ENCODE assay signal across 8 cellular contexts in genomic region chr10:60943372-60944158, GRCh38. TPM values are rescaled to one million over a fixed set of nuclear protein-coding genes. Genes with fewer than 3 reads are reported as not detected.
DNase-seq lines count a peak whose midpoint lies in the region; ATAC-seq lines count a peak whose summit lies in the region.

No MANE protein-coding gene starts in this region.

- H2BK15ac ChIP-seq in neuronal stem cell (ENCODE audit: low read length) = peak overlapping the region; percentile 81

- H3K18ac ChIP-seq in neuronal stem cell (ENCODE audit: low read length) = peak overlapping the region; percentile 94

- H3K4me1 ChIP-seq in neuronal stem cell (ENCODE audit: control insufficient read depth in 2 of 2, insufficient read depth in 1 of 2, low read depth in 1 of 2, low read length in 2 of 2) = peaks cover 10 to 15% of the 10 kb centered on the region in 2 donors

- WGBS in neuronal stem cell (ENCODE audit: extremely low coverage in 2 of 2, insufficient read length in 2 of 2, insufficient replicate concordance in 1 of 2), 2 donors = no CpG with 5 or more reads among the region's 60 CpGs

- H3K9me3 Mint-ChIP-seq in activated naive CD8-positive, alpha-beta T cell treated with anti-CD3 and anti-CD28 coated beads, Interleukin-2, amount 10 ng/mL, durations not matched to agents 7 days and 5 days = no peaks in the 10 kb centered on the region

- POLR2A ChIA-PET in activated naive CD8-positive, alpha-beta T cell treated with anti-CD3 and anti-CD28 coated beads, Interleukin-2, amount 10 ng/mL, durations not matched to agents 7 days and 5 days (lab: Charles Lee) = interaction anchor here (0.5 kb wide), 1 partner anchor 679 kb away, joined by 12 read pairs; no protein-coding TSS in a partner anchor

- no peak overlapping the region for H4K8ac ChIP-seq in neuronal stem cell (ENCODE audit: low read depth, low read length)

- ATAC-seq in HG02763 (IDR thresholded peaks at IDR 0.05; ENCODE audit: unreplicated experiment) (peak; percentile 27), Right ventricle myocardium superior (ENCODE audit: poor library complexity) (peak; percentile 68)
- ATAC-seq in activated naive CD8-positive, alpha-beta T cell treated with anti-CD3 and anti-CD28 coated beads, Interleukin-2, amount 10 ng/mL, durations not matched to agents 7 days and 5 days (ENCODE audit: low read depth) = peak; percentile 40

- H2BK12ac ChIP-seq in neuronal stem cell (ENCODE audit: low read length) = no peak overlapping the region

- peak overlapping the region; percentile 85 for H3K23ac ChIP-seq in neuronal stem cell (ENCODE audit: low read depth, low read length, poor library complexity)

- DNase-seq in activated gamma-delta T cell treated with Interleukin-2 at 50 U/mL for 16 hours (peak; percentile 7), activated gamma-delta T cell (lab: John Stamatoyannopoulos, UW) (no peak), NCI-H510A treated with DMSO at 0.1 percent for 48 hours (lab: John Stamatoyannopoulos, UW) (peak; percentile 51), Right ventricle myocardium superior (peak; percentile 82), neuronal stem cell (ENCODE audit: low spot score) (peak; percentile 61)
- DNase-seq in activated naive CD8-positive, alpha-beta T cell treated with anti-CD3 and anti-CD28 coated beads, Interleukin-2, amount 10 ng/mL, durations not matched to agents 7 days and 5 days = peak; percentile 38
- DNase-seq in NK-92 treated with Interleukin-12 subunit alpha and Interleukin-12 subunit beta, amount 100 ng/mL, for 24 hours (lab: John Stamatoyannopoulos, UW) = no peak

- peaks cover 71% of the 10 kb centered on the region for H3K27me3 Mint-ChIP-seq in activated naive CD8-positive, alpha-beta T cell treated with anti-CD3 and anti-CD28 coated beads, Interleukin-2, amount 10 ng/mL, durations not matched to agents 7 days and 5 days

- H3K4me3 ChIP-seq in neuronal stem cell (ENCODE audit: low read length in 2 of 2) = peak overlapping the region; percentile 68 to 89

- H3K27me3 ChIP-seq in neuronal stem cell (ENCODE audit: control insufficient read depth in 3 of 3, insufficient read depth in 3 of 3, low read depth in 1 of 3, low read length in 3 of 3) = no peaks in the 10 kb centered on the region

- H3K4me3 Mint-ChIP-seq in activated naive CD8-positive, alpha-beta T cell treated with anti-CD3 and anti-CD28 coated beads, Interleukin-2, amount 10 ng/mL, durations not matched to agents 7 days and 5 days = peak overlapping the region; percentile 67

- intact Hi-C loops in Right ventricle myocardium superior (cut with DNase I) = no loop called here

- no peak overlapping the region for H4K91ac ChIP-seq in neuronal stem cell (ENCODE audit: low read depth, low read length, poor library complexity)

- H2AFZ ChIP-seq in neuronal stem cell (ENCODE audit: low read length) = peak overlapping the region; percentile 90

- peak overlapping the region; percentile 88 for H3K9ac ChIP-seq in neuronal stem cell (ENCODE audit: low read depth, low read length, poor library complexity)

- H2AK5ac ChIP-seq in neuronal stem cell (ENCODE audit: low read depth, low read length) = peak overlapping the region; percentile 90

- H3K4me2 ChIP-seq in neuronal stem cell (ENCODE audit: insufficient read depth, low read length, poor library complexity, severe bottlenecking) = peak overlapping the region; percentile 94

- peaks cover 1% of the 10 kb centered on the region for H3K4me1 Mint-ChIP-seq in activated naive CD8-positive, alpha-beta T cell treated with anti-CD3 and anti-CD28 coated beads, Interleukin-2, amount 10 ng/mL, durations not matched to agents 7 days and 5 days

- H3K27ac Mint-ChIP-seq in activated naive CD8-positive, alpha-beta T cell treated with anti-CD3 and anti-CD28 coated beads, Interleukin-2, amount 10 ng/mL, durations not matched to agents 7 days and 5 days = no peak overlapping the region

- no peaks in the 10 kb centered on the region for H3K79me1 ChIP-seq in neuronal stem cell (ENCODE audit: low read depth, low read length)

- H3K4ac ChIP-seq in neuronal stem cell (ENCODE audit: low read length) = peak overlapping the region; percentile 66

- H3K9me3 ChIP-seq in neuronal stem cell (replicated peaks in 1 of 2; ENCODE audit: control insufficient read depth in 2 of 2, insufficient read depth in 1 of 2, low read depth in 1 of 2, low read length in 2 of 2) = no peaks in the 10 kb centered on the region

- H3K14ac ChIP-seq in neuronal stem cell (ENCODE audit: low read length) = peak overlapping the region; percentile 99

- peak overlapping the region; percentile 99 for H2BK5ac ChIP-seq in neuronal stem cell (ENCODE audit: low read length)

- peaks cover 0 to 9% of the 10 kb centered on the region in 2 donors for H3K36me3 ChIP-seq in neuronal stem cell (replicated peaks in 1 of 2; ENCODE audit: control insufficient read depth in 2 of 2, insufficient read depth in 2 of 2, low read length in 2 of 2)

- peak overlapping the region; percentile 87 for H3K27ac ChIP-seq in neuronal stem cell (replicated peaks; ENCODE audit: low read length)

- no peaks in the 10 kb centered on the region for H3K36me3 Mint-ChIP-seq in activated naive CD8-positive, alpha-beta T cell treated with anti-CD3 and anti-CD28 coated beads, Interleukin-2, amount 10 ng/mL, durations not matched to agents 7 days and 5 days

- peak overlapping the region; percentile 91 for H2BK120ac ChIP-seq in neuronal stem cell (ENCODE audit: low read depth, low read length)

RNA-seq across cellular contexts. Expression of gene RHOBTB1, which starts 0.4 kb away (rescaled TPM):
- not detected for total RNA-seq in activated naive CD8-positive, alpha-beta T cell treated with anti-CD3 and anti-CD28 coated beads, Interleukin-2, amount 10 ng/mL, durations not matched to agents 7 days and 5 days
- total RNA-seq in Right ventricle myocardium superior = 13.0 TPM
- 16.5 TPM for polyA plus RNA-seq in neuronal stem cell (2013, experiment 1 of 2)
- 15.5 TPM for polyA plus RNA-seq in neuronal stem cell (2013, experiment 2 of 2)

Comparison
In these comparisons a context has a peak if more than half of its experiments do, and no peak if none do; other contexts are left out.
1. DNase-seq: peak in activated gamma-delta T cell treated with Interleukin-2 at 50 U/mL for 16 hours (single experiment), NCI-H510A treated with DMSO at 0.1 percent for 48 hours (single experiment), activated naive CD8-positive, alpha-beta T cell treated with anti-CD3 and anti-CD28 coated beads, Interleukin-2, amount 10 ng/mL, durations not matched to agents 7 days and 5 days (single experiment), Right ventricle myocardium superior (single experiment) and neuronal stem cell (single experiment); none in activated gamma-delta T cell (single experiment) and NK-92 treated with Interleukin-12 subunit alpha and Interleukin-12 subunit beta, amount 100 ng/mL, for 24 hours (single experiment).
2. RNA of gene RHOBTB1, which starts 0.4 kb away (total RNA-seq): 13.0 TPM in Right ventricle myocardium superior (single experiment); not detected in activated naive CD8-positive, alpha-beta T cell treated with anti-CD3 and anti-CD28 coated beads, Interleukin-2, amount 10 ng/mL, durations not matched to agents 7 days and 5 days; every median in the first group is over 10 times any median in the second.
3. Peak in every context shown above with its lines, with median percentiles within 50 percentile points of each other: ATAC-seq.